Comparison of ENCODE assay signal across 19 cellular contexts in genomic region chr11:99160447-99160846, GRCh38.
"Had no signal": no experiment of that assay in that cellular context is flagged by ENCODE, and none has a peak within 500 bp of the region (broad histone marks: within the 10 kb centered on the region; RNA-seq: fewer than 3 reads in every experiment).

No MANE protein-coding gene starts in this region.

- H3K27ac ChIP-seq: VCaP had no signal

- ATAC-seq: activated T-cell treated with anti-CD3 and anti-CD28 coated beads, Interleukin-2, amount 50 U/mL, for 4 hours; T-helper 17 cell had no signal

- DNase-seq: activated CD4-positive, alpha-beta memory T cell treated with anti-CD3 and anti-CD28 coated beads for 36 hours; activated CD4-positive, alpha-beta T cell treated with anti-CD3 and anti-CD28 coated beads, Interleukin-2, amount 10 ng/mL, durations not matched to agents 7 days and 5 days; activated CD4-positive, CD25-positive, alpha-beta regulatory T cell; activated CD8-positive, alpha-beta memory T cell treated with anti-CD3 and anti-CD28 coated beads for 24 hours; activated gamma-delta T cell; activated naive CD4-positive, alpha-beta T cell treated with anti-CD3 and anti-CD28 coated beads for 36 hours; activated T-cell treated with anti-CD3 and anti-CD28 coated beads, Interleukin-2, amount 50 U/mL, for 4 hours; amygdala; Kasumi-1; NCI-H1105; NCI-H1436; NCI-H1694 treated with DMSO at 0.1 percent for 48 hours; NCI-H2029 treated with DMSO at 0.1 percent for 48 hours; NCI-H510A treated with DMSO at 0.1 percent for 48 hours; NCI-H774; SHP77 treated with DMSO at 0.1 percent for 48 hours; T-helper 17 cell; T-helper 9 cell had no signal
